8 cellular contexts compared by ENCODE assay signal in the genomic region with DNA sequence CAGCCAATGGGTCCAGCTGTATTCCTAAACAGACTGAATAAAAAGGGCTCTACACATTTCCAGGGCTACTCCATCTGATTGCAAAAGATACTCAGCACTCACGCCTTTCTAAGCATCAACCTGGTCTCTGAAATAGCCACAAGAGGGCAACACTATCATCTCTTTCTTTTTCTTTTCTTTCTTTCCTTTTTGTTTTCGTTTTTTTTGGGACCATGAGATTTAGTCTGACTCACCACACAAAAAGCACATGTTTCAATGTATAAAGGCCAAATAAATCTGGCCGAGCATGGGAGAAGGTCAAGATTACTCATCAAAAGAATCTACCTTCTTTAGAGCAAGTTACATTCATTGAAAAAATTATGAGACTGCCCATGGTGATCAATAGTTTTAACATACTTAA.
DNase-seq lines count a peak whose midpoint lies in the region; ATAC-seq and TF ChIP-seq lines count a peak whose summit lies in the region.

No MANE protein-coding gene starts in this region.

- H3K79me2 ChIP-seq in neural progenitor cell (ENCODE audit: low read depth), result no peaks in the 10 kb centered on the region

- H3K4me2 ChIP-seq in neural progenitor cell, result no peak overlapping the region

- no peaks in the 10 kb centered on the region for H3K27me3 ChIP-seq in neural progenitor cell

- no peaks in the 10 kb centered on the region for H3F3A ChIP-seq in neural progenitor cell (ENCODE audit: low read depth)

- H3K9ac ChIP-seq in neural progenitor cell, result no peak overlapping the region

- no peaks in the 10 kb centered on the region for H4K20me1 ChIP-seq in neural progenitor cell (ENCODE audit: low read depth)

- ATAC-seq in GM18517 (IDR thresholded peaks at IDR 0.05; ENCODE audit: unreplicated experiment), result no peak
- no peak for ATAC-seq in GM21576 (IDR thresholded peaks at IDR 0.05; ENCODE audit: unreplicated experiment)
- ATAC-seq in activated T-cell treated with anti-CD3 and anti-CD28 coated beads, Interleukin-2, amount 50 U/mL, for 72 hours (replicated peaks in 1 of 2), result no peak
- no peak for ATAC-seq in GM21526 (IDR thresholded peaks at IDR 0.05; ENCODE audit: low FRiP score, unreplicated experiment)

- H3K4me3 ChIP-seq in cardiac fibroblast (replicated peaks in 1 of 2; ENCODE audit: low read depth in 2 of 2, low read length in 2 of 2) (no peak overlapping the region), neural progenitor cell (no peak overlapping the region)

- peak overlapping the region; percentile 71 for H2AFZ ChIP-seq in neural progenitor cell (replicated peaks)

- H3K4me1 Mint-ChIP-seq in neural progenitor cell, result peaks cover 10% of the 10 kb centered on the region
- no peaks in the 10 kb centered on the region for H3K4me1 Mint-ChIP-seq in activated T-cell treated with anti-CD3 and anti-CD28 coated beads, Interleukin-2, amount 50 U/mL, for 72 hours (ENCODE audit: low read depth)

- H3K27ac ChIP-seq in neural progenitor cell, result no peak overlapping the region

- in situ Hi-C loops in G401 (cut with HindIII; ENCODE audit: low sequenced_read_pairs), result no loop called here

- no peaks in the 10 kb centered on the region for H3K36me3 Mint-ChIP-seq in neural progenitor cell
- H3K36me3 Mint-ChIP-seq in activated T-cell treated with anti-CD3 and anti-CD28 coated beads, Interleukin-2, amount 50 U/mL, for 72 hours (ENCODE audit: insufficient read depth in 2 of 2), result no peaks in the 10 kb centered on the region

- H3K27ac Mint-ChIP-seq in neural progenitor cell, result no peak overlapping the region
- H3K27ac Mint-ChIP-seq in activated T-cell treated with anti-CD3 and anti-CD28 coated beads, Interleukin-2, amount 50 U/mL, for 72 hours, result no peak overlapping the region

- H3K27me3 Mint-ChIP-seq in neural progenitor cell (ENCODE audit: insufficient read depth, low read depth), result no peaks in the 10 kb centered on the region
- no peaks in the 10 kb centered on the region for H3K27me3 Mint-ChIP-seq in activated T-cell treated with anti-CD3 and anti-CD28 coated beads, Interleukin-2, amount 50 U/mL, for 72 hours (ENCODE audit: low read depth)

- no peak overlapping the region for H3K4me3 Mint-ChIP-seq in neural progenitor cell
- no peak overlapping the region for H3K4me3 Mint-ChIP-seq in activated T-cell treated with anti-CD3 and anti-CD28 coated beads, Interleukin-2, amount 50 U/mL, for 72 hours

- H3K36me3 ChIP-seq in neural progenitor cell, result no peaks in the 10 kb centered on the region

- H3K9me3 Mint-ChIP-seq in neural progenitor cell, result no peaks in the 10 kb centered on the region
- H3K9me3 Mint-ChIP-seq in activated T-cell treated with anti-CD3 and anti-CD28 coated beads, Interleukin-2, amount 50 U/mL, for 72 hours, result peaks cover 0 to 2% of the 10 kb centered on the region in 2 donors

- peaks cover 12% of the 10 kb centered on the region for H3K4me1 ChIP-seq in neural progenitor cell

- H3K9me3 ChIP-seq in neural progenitor cell (ENCODE audit: low read depth), result no peaks in the 10 kb centered on the region

- peak; percentile 15 for TF ChIP-seq CTCF in cardiac fibroblast (IDR thresholded peaks at IDR 0.05; ENCODE audit: low read depth, low read length)
- TF ChIP-seq CTCF in neural progenitor cell (IDR thresholded peaks at IDR 0.05), result peak; percentile 75

- DNase-seq in G401 (ENCODE audit: low spot score), result peak; percentile 51
- DNase-seq in NCI-H2107 treated with DMSO at 0.1 percent for 48 hours (lab: John Stamatoyannopoulos, UW; ENCODE audit: unreplicated experiment), result peak; percentile 71
- peak; percentile 51 to 74 for DNase-seq in cardiac fibroblast (ENCODE audit: low read depth in 2 of 2)
- peak; percentile 56 for DNase-seq in neural progenitor cell (ENCODE audit: low spot score)
- no peak for DNase-seq in activated T-cell treated with anti-CD3 and anti-CD28 coated beads, Interleukin-2, amount 50 U/mL, for 72 hours

Comparison
In these comparisons a context has a peak if more than half of its experiments do, and no peak if none do; other contexts are left out.
1. DNase-seq: peak in G401 (single experiment), NCI-H2107 treated with DMSO at 0.1 percent for 48 hours (single experiment), cardiac fibroblast (2 of 2) and neural progenitor cell (single experiment); none in activated T-cell treated with anti-CD3 and anti-CD28 coated beads, Interleukin-2, amount 50 U/mL, for 72 hours (0 of 2).